9 cellular contexts compared by ENCODE assay signal in the genomic region with DNA sequence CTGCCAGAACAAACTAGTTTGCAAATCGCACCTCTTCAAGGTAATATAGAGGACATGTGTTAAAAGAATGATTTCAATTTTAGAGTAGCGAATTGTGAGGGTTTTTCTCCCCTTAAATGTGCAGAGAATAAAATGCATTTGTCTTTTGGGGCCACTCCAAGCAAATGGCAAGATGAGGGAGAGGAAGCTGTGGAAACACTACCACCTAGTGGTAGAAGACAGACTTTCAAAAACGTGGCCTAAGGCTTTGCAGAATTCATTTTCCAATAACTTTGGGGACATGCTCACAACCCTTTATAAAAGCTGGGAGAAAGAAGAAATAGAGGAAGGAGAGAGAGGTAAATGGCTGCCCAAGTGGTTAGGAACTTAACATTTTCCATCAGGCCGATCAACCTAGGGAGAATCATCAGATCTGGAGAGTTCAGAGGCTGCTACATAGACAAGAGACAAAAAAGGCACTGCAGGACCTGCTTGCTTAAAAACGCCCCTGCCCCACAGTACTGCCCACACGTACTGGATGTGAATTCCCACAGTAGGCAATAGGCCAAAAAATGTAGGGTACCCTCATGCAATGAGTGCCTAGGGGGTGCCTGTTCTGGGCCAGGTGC. TPM values are rescaled to one million over a fixed set of nuclear protein-coding genes. Genes with fewer than 3 reads are reported as not detected.
A peak's percentile ranks its signal among the peaks of the same experiment; 100 is the strongest.
DNase-seq lines count a peak whose midpoint lies in the region; ATAC-seq, FAIRE-seq and TF ChIP-seq lines count a peak whose summit lies in the region.
"Had no signal": no experiment of that assay in that cellular context is flagged by ENCODE, and none has a peak within 500 bp of the region (broad histone marks: within the 10 kb centered on the region; RNA-seq: fewer than 3 reads in every experiment).

No MANE protein-coding gene starts in this region.

- peak; percentile 82 for TF ChIP-seq CTCF in CD4-positive, alpha-beta T cell (IDR thresholded peaks at IDR 0.05)
- TF ChIP-seq CTCF in neural crest cell (conservative IDR thresholded peaks at IDR 0.05) = peak; percentile 89

- CTCF ChIA-PET in CD4-positive, alpha-beta T cell (lab: Charles Lee) = interaction anchor here (0.8 to 1.3 kb wide), 5 partner anchors 9 to 1208 kb away, joined by 3 to 7 read pairs (median 3); no protein-coding TSS in a partner anchor

- H3K27ac ChIP-seq in CD4-positive, alpha-beta T cell (ENCODE audit: low read depth, low read length) = no peak overlapping the region
- H3K27ac ChIP-seq: SJSA1 had no signal

- no peaks in the 10 kb centered on the region for H3K36me3 Mint-ChIP-seq in CD4-positive, alpha-beta T cell (ENCODE audit: low read depth)
- no peaks in the 10 kb centered on the region for H3K36me3 Mint-ChIP-seq in neural crest cell (ENCODE audit: low read depth)

- intact Hi-C loops in CD4-positive, alpha-beta T cell (cut with DNase I, micrococcal nuclease) = loop anchor here (1.0 kb wide), 2 partner anchors 268 to 269 kb away; no protein-coding TSS in a partner anchor

- ATAC-seq in CD4-positive, alpha-beta T cell (ENCODE audit: poor library complexity) = peak; percentile 71
- ATAC-seq in GM21381 (IDR thresholded peaks at IDR 0.05; ENCODE audit: unreplicated experiment) = no peak
- ATAC-seq in HG03139 (IDR thresholded peaks at IDR 0.05; ENCODE audit: unreplicated experiment) = no peak

- H3K27me3 ChIP-seq in CD4-positive, alpha-beta T cell (ENCODE audit: control insufficient read depth, insufficient read depth, low read length) = peaks cover 14% of the 10 kb centered on the region
- H3K27me3 ChIP-seq: SJSA1 had no signal

- H3K9me3 Mint-ChIP-seq in CD4-positive, alpha-beta T cell = no peaks in the 10 kb centered on the region
- H3K9me3 Mint-ChIP-seq in neural crest cell = no peaks in the 10 kb centered on the region

- H3K27me3 Mint-ChIP-seq in CD4-positive, alpha-beta T cell = peaks cover 10% of the 10 kb centered on the region
- H3K27me3 Mint-ChIP-seq in neural crest cell (ENCODE audit: low read depth) = peaks cover 17% of the 10 kb centered on the region

- POLR2A ChIA-PET in CD4-positive, alpha-beta T cell (lab: Charles Lee) = interaction anchor here (0.8 kb wide), 1 partner anchor 263 kb away, joined by 3 read pairs; no protein-coding TSS in a partner anchor

- no peaks in the 10 kb centered on the region for H3K9me3 ChIP-seq in CD4-positive, alpha-beta T cell (ENCODE audit: control insufficient read depth, low read length)
- H3K9me3 ChIP-seq: SJSA1 had no signal

- DNase-seq in CD4-positive, alpha-beta T cell = peak in 2 of 10 experiments; percentile 3 to 10
- peak; percentile 55 for DNase-seq in GM18507 (ENCODE audit: extremely low spot score, insufficient read length, low read depth)
- peak; percentile 16 to 36 for DNase-seq in NCI-H1930 (lab: John Stamatoyannopoulos, UW)
- peak; percentile 38 for DNase-seq in fibroblast of the conjunctiva (ENCODE audit: low read depth)
- peak; percentile 19 for DNase-seq in neural crest cell (ENCODE audit: low read depth, low spot score)

- H3K4me3 Mint-ChIP-seq in CD4-positive, alpha-beta T cell = no peak overlapping the region
- no peak overlapping the region for H3K4me3 Mint-ChIP-seq in neural crest cell

- H3K4me1 Mint-ChIP-seq in CD4-positive, alpha-beta T cell (ENCODE audit: low read depth) = no peaks in the 10 kb centered on the region
- H3K4me1 Mint-ChIP-seq in neural crest cell = no peaks in the 10 kb centered on the region

- FAIRE-seq in GM18507 (lab: Jason Lieb, UNC) (peak; percentile 85), TTC549 (lab: Jason Lieb, UNC) (peak; percentile 63)

- no peak overlapping the region for H3K27ac Mint-ChIP-seq in CD4-positive, alpha-beta T cell
- no peak overlapping the region for H3K27ac Mint-ChIP-seq in neural crest cell (ENCODE audit: unreplicated experiment)

RNA-seq across cellular contexts. Expression of a gene that starts 15.7 kb away (rescaled TPM):
- total RNA-seq in CD4-positive, alpha-beta T cell = 1 to 10 TPM; 1.1 to 1.5 TPM
- 13.0 and 14.2 TPM in 2 replicates for total RNA-seq in neural crest cell

RNA-seq across cellular contexts. Expression of a gene that starts 38.2 kb away (rescaled TPM):
- total RNA-seq in CD4-positive, alpha-beta T cell = under 1 TPM in 1 of 2 experiments, not detected in 1; 0.14 TPM
- total RNA-seq in neural crest cell = 0.19 and 0.25 TPM in 2 replicates
- total RNA-seq: SJSA1 had no signal
